ENCODE assay signal across 8 cellular contexts in genomic region chr19:18317998-18318800, GRCh38. TPM values are rescaled to one million over a fixed set of nuclear protein-coding genes. Genes with fewer than 3 reads are reported as not detected.
DNase-seq lines count a peak whose midpoint lies in the region; ATAC-seq and TF ChIP-seq lines count a peak whose summit lies in the region.

No MANE protein-coding gene starts in this region.

- H4K20me1 ChIP-seq in mammary epithelial cell (ENCODE audit: insufficient read depth, low read length) = no peaks in the 10 kb centered on the region

- H3K27me3 ChIP-seq in mammary epithelial cell (ENCODE audit: insufficient read depth, low read length) (no peaks in the 10 kb centered on the region), mesenchymal stem cell (ENCODE audit: control insufficient read depth in 1 of 2, insufficient read depth in 1 of 2, low read length in 2 of 2) (no peaks in the 10 kb centered on the region), uterus (no peaks in the 10 kb centered on the region)

- CTCF ChIA-PET in MCF 10A (lab: Yijun Ruan, JAX) (interaction anchor here (0.6 to 1.1 kb wide), 4 partner anchors 10 to 81 kb away, joined by 3 to 4 read pairs (median 4); no protein-coding TSS in a partner anchor), mammary epithelial cell (lab: Charles Lee; ENCODE audit: low non-redundant PET) (no interaction called here)

- H3K79me2 ChIP-seq in mammary epithelial cell (ENCODE audit: insufficient read depth, low read length) = peaks cover 49% of the 10 kb centered on the region

- intact Hi-C loops in MCF 10A (cut with micrococcal nuclease) (no loop called here), mammary epithelial cell (cut with micrococcal nuclease) (no loop called here), uterus (cut with DNase I; ENCODE audit: low total_unique reads) (no loop called here)

- in situ Hi-C loops in mammary epithelial cell (cut with MboI; ENCODE audit: low sequenced_read_pairs in 2 of 2) = no loop called here

- no peak overlapping the region for H2BK5ac ChIP-seq in mesenchymal stem cell (ENCODE audit: low read depth, low read length, poor library complexity, severe bottlenecking)

- POLR2A ChIA-PET in MCF 10A (lab: Yijun Ruan, JAX) = interaction anchor here (0.6 to 5.2 kb wide), 3 partner anchors 17 to 38 kb away, joined by 3 to 175 read pairs (median 3); partner anchors contain the start of gene JUND

- H3K9me3 Mint-ChIP-seq in MCF 10A (ENCODE audit: unreplicated experiment) = no peaks in the 10 kb centered on the region
- no peaks in the 10 kb centered on the region for H3K9me3 Mint-ChIP-seq in activated naive CD8-positive, alpha-beta T cell treated with anti-CD3 and anti-CD28 coated beads for 36 hours

- H3K4me3 Mint-ChIP-seq in MCF 10A (ENCODE audit: unreplicated experiment) = no peak overlapping the region
- peak overlapping the region; percentile 77 for H3K4me3 Mint-ChIP-seq in activated naive CD8-positive, alpha-beta T cell treated with anti-CD3 and anti-CD28 coated beads for 36 hours

- H3K36me3 Mint-ChIP-seq in MCF 10A (ENCODE audit: insufficient read depth, unreplicated experiment) = peaks cover 25% of the 10 kb centered on the region
- H3K36me3 Mint-ChIP-seq in activated naive CD8-positive, alpha-beta T cell treated with anti-CD3 and anti-CD28 coated beads for 36 hours = peaks cover 52% of the 10 kb centered on the region

- peak overlapping the region; percentile 19 for H4K91ac ChIP-seq in mesenchymal stem cell (ENCODE audit: low read length)

- H2BK120ac ChIP-seq in mesenchymal stem cell (ENCODE audit: low read depth, low read length) = no peak overlapping the region

- BruUV-seq in MCF 10A (replicated peaks; lab: Mats Ljungman, UMichigan) (no TSS peak), mammary epithelial cell (replicated peaks; lab: Mats Ljungman, UMichigan) (no TSS peak)

- H3K4me1 Mint-ChIP-seq in MCF 10A (ENCODE audit: insufficient read depth, unreplicated experiment) = peaks cover 24% of the 10 kb centered on the region
- peaks cover 43% of the 10 kb centered on the region for H3K4me1 Mint-ChIP-seq in activated naive CD8-positive, alpha-beta T cell treated with anti-CD3 and anti-CD28 coated beads for 36 hours

- peaks cover 8% of the 10 kb centered on the region for H3K4me1 ChIP-seq in mammary epithelial cell (ENCODE audit: insufficient read depth, low read length)
- H3K4me1 ChIP-seq in mesenchymal stem cell (ENCODE audit: control insufficient read depth, insufficient read depth, low read depth, low read length) = peaks cover 14% of the 10 kb centered on the region
- peaks cover 0 to 10% of the 10 kb centered on the region in 2 donors for H3K4me1 ChIP-seq in uterus

- no peaks in the 10 kb centered on the region for H3K27me3 Mint-ChIP-seq in MCF 10A (ENCODE audit: insufficient read depth, unreplicated experiment)
- H3K27me3 Mint-ChIP-seq in activated naive CD8-positive, alpha-beta T cell treated with anti-CD3 and anti-CD28 coated beads for 36 hours = no peaks in the 10 kb centered on the region

- H2AK5ac ChIP-seq in mesenchymal stem cell (ENCODE audit: low read length, severe bottlenecking) = no peak overlapping the region

- DNase-seq in MCF 10A (ENCODE audit: unreplicated experiment) (no peak), mammary epithelial cell (no peak), mesenchymal stem cell (no peak), uterus (no peak), islet precursor cell (no peak), kidney tubule cell (ENCODE audit: low spot score) (no peak)
- peak; percentile 54 for DNase-seq in activated naive CD8-positive, alpha-beta T cell treated with anti-CD3 and anti-CD28 coated beads for 36 hours

- dilution Hi-C loops in mammary epithelial cell (cut with HindIII; ENCODE audit: low sequenced_read_pairs) = no loop called here

- ATAC-seq in GM21381 (IDR thresholded peaks at IDR 0.05; ENCODE audit: unreplicated experiment) = no peak

- TF ChIP-seq POLR2A in uterus (IDR thresholded peaks at IDR 0.05) = no peak

- H3K4ac ChIP-seq in mesenchymal stem cell (ENCODE audit: low read depth in 1 of 2, low read length in 2 of 2) = peak overlapping the region; percentile 46 to 70

- TF ChIP-seq CTCF in MCF 10A (IDR thresholded peaks at IDR 0.05; ENCODE audit: unreplicated experiment) (no peak), mammary epithelial cell (conservative IDR thresholded peaks at IDR 0.05 in 1 of 2, IDR thresholded peaks at IDR 0.05 in 1 of 2; ENCODE audit: extremely low read depth in 1 of 2, insufficient read depth in 1 of 2, low read depth in 1 of 2, low read length in 2 of 2) (no peak), uterus (IDR thresholded peaks at IDR 0.05) (no peak)

- H3K36me3 ChIP-seq in mammary epithelial cell (ENCODE audit: insufficient read depth, low read length) = peaks cover 10% of the 10 kb centered on the region
- H3K36me3 ChIP-seq in mesenchymal stem cell (ENCODE audit: control insufficient read depth in 1 of 2, insufficient read depth in 2 of 2, low read depth in 1 of 2, low read length in 2 of 2) = peaks cover 14 to 31% of the 10 kb centered on the region in 2 experiments
- no peaks in the 10 kb centered on the region for H3K36me3 ChIP-seq in uterus

- peak overlapping the region; percentile 2 to 41 for H3K18ac ChIP-seq in mesenchymal stem cell (ENCODE audit: low read depth in 1 of 2, low read length in 2 of 2)

- H3K4me2 ChIP-seq in mammary epithelial cell (ENCODE audit: insufficient read depth, low read depth, low read length) (no peak overlapping the region), mesenchymal stem cell (ENCODE audit: low read length, poor library complexity, severe bottlenecking) (no peak overlapping the region)

- no peak overlapping the region for H3K23ac ChIP-seq in mesenchymal stem cell (ENCODE audit: low read length in 2 of 2)

- peak overlapping the region; percentile 56 for H4K8ac ChIP-seq in mesenchymal stem cell (ENCODE audit: low read length)

- WGBS in mammary epithelial cell (ENCODE audit: low coverage, missing lambda C conversion rate) = 85% methylated on average over 10 of the region's 15 CpGs
- WGBS in mesenchymal stem cell = 80% methylated on average over 13 of the region's 15 CpGs

- peak overlapping the region; percentile 6 to 84 for H2BK12ac ChIP-seq in mesenchymal stem cell (ENCODE audit: low read length in 2 of 2)

- H3K79me1 ChIP-seq in mesenchymal stem cell (replicated peaks; ENCODE audit: low read length, poor library complexity, severe bottlenecking) = peaks cover 24% of the 10 kb centered on the region

- H3K9me3 ChIP-seq in mammary epithelial cell (replicated peaks; ENCODE audit: insufficient read depth, low read length) (no peaks in the 10 kb centered on the region), mesenchymal stem cell (ENCODE audit: control insufficient read depth, low read length) (no peaks in the 10 kb centered on the region), uterus (no peaks in the 10 kb centered on the region)

- H3K27ac Mint-ChIP-seq in MCF 10A (ENCODE audit: low read depth, unreplicated experiment) = peak overlapping the region; percentile 16
- H3K27ac Mint-ChIP-seq in activated naive CD8-positive, alpha-beta T cell treated with anti-CD3 and anti-CD28 coated beads for 36 hours = peak overlapping the region; percentile 94

- H2BK15ac ChIP-seq in mesenchymal stem cell (ENCODE audit: low read depth, poor library complexity, severe bottlenecking) = peak overlapping the region; percentile 55

- H3K4me3 ChIP-seq in mammary epithelial cell (replicated peaks in 1 of 3; ENCODE audit: insufficient read depth in 1 of 3, low read depth in 2 of 3, low read length in 3 of 3) (no peak overlapping the region), mesenchymal stem cell (ENCODE audit: insufficient read depth in 1 of 2, low read depth in 1 of 2, low read length in 2 of 2) (no peak overlapping the region), uterus (no peak overlapping the region)

- H3K14ac ChIP-seq in mesenchymal stem cell (ENCODE audit: low read length in 2 of 2) = no peak overlapping the region

- H3K27ac ChIP-seq in mammary epithelial cell (ENCODE audit: insufficient read depth, low read depth, low read length) (no peak overlapping the region), mesenchymal stem cell (ENCODE audit: low read length, poor library complexity, severe bottlenecking) (no peak overlapping the region), uterus (peak overlapping the region; percentile 58 to 60)

- H2AFZ ChIP-seq in mammary epithelial cell (ENCODE audit: low read depth, low read length) (no peak overlapping the region), mesenchymal stem cell (ENCODE audit: low read depth, low read length) (no peak overlapping the region)

- H3K9ac ChIP-seq in mammary epithelial cell (ENCODE audit: insufficient read depth, low read length) (no peak overlapping the region), mesenchymal stem cell (ENCODE audit: low read length) (peak overlapping the region; percentile 38)

RNA-seq across cellular contexts. Expression of gene LSM4, which starts 4.7 kb away (rescaled TPM):
- total RNA-seq in MCF 10A (2022) (172 and 193 TPM in 2 replicates), mammary epithelial cell (100 to 1,000 TPM; 127 to 182 TPM), uterus (100 to 1,000 TPM in 1 of 4 donors, 10 to 100 TPM in 2, 1 to 10 TPM in 1; 8.8 to 120 (median 64.2) TPM)
- polyA plus RNA-seq in mammary epithelial cell = 215 TPM
- polyA minus RNA-seq in mammary epithelial cell = 63.3 TPM
- total RNA-seq in activated naive CD8-positive, alpha-beta T cell treated with anti-CD3 and anti-CD28 coated beads for 36 hours = 100 to 1,000 TPM; 419 to 435 TPM
- polyA plus RNA-seq in mesenchymal stem cell (2013, experiment 1 of 2) = 97.6 TPM
- 98.6 TPM for polyA plus RNA-seq in mesenchymal stem cell (2013, experiment 2 of 2)

RNA-seq across cellular contexts. Expression of gene PGPEP1, which starts 22.2 kb away (rescaled TPM):
- total RNA-seq in MCF 10A (2022) (6.5 and 11.9 TPM in 2 replicates), mammary epithelial cell (10 to 100 TPM; 16.3 to 18.7 TPM), uterus (10 to 100 TPM; 21.2 to 67.9 (median 38.1) TPM)
- polyA plus RNA-seq in mammary epithelial cell = 4.5 TPM
- polyA minus RNA-seq in mammary epithelial cell = 7.3 TPM
- total RNA-seq in activated naive CD8-positive, alpha-beta T cell treated with anti-CD3 and anti-CD28 coated beads for 36 hours = 10 to 100 TPM; 15.7 to 17.8 TPM
- polyA plus RNA-seq in mesenchymal stem cell (2013, experiment 1 of 2) = 69.3 TPM
- 64.4 TPM for polyA plus RNA-seq in mesenchymal stem cell (2013, experiment 2 of 2)

RNA-seq across cellular contexts. Expression of gene JUND, which starts 36.8 kb away (rescaled TPM):
- 120 and 123 TPM in 2 replicates for total RNA-seq in MCF 10A (2022)
- total RNA-seq in mammary epithelial cell = 10 to 100 TPM; 59.6 to 74.0 TPM
- polyA plus RNA-seq in mammary epithelial cell = 30.0 TPM
- 4.4 TPM for polyA minus RNA-seq in mammary epithelial cell
- total RNA-seq in activated naive CD8-positive, alpha-beta T cell treated with anti-CD3 and anti-CD28 coated beads for 36 hours = 100 to 1,000 TPM; 379 to 398 TPM
- 173 TPM for polyA plus RNA-seq in mesenchymal stem cell (2013, experiment 1 of 2)
- polyA plus RNA-seq in mesenchymal stem cell (2013, experiment 2 of 2) = 178 TPM
- total RNA-seq in uterus = 100 to 1,000 TPM; 152 to 386 (median 290) TPM

RNA-seq across cellular contexts. Expression of gene IQCN, which starts 43.9 kb away (rescaled TPM):
- total RNA-seq in MCF 10A (2022) = 0.26 and 0.42 TPM in 2 replicates
- under 1 TPM; 0.19 to 0.50 TPM for total RNA-seq in mammary epithelial cell
- polyA plus RNA-seq in mammary epithelial cell = 0.03 TPM
- polyA minus RNA-seq in mammary epithelial cell = not detected
- total RNA-seq in activated naive CD8-positive, alpha-beta T cell treated with anti-CD3 and anti-CD28 coated beads for 36 hours = under 1 TPM; 0.29 to 0.32 TPM
- 0.30 TPM for polyA plus RNA-seq in mesenchymal stem cell (2013, experiment 1 of 2)
- polyA plus RNA-seq in mesenchymal stem cell (2013, experiment 2 of 2) = 0.33 TPM
- 10 to 100 TPM in 1 of 4 donors, 1 to 10 TPM in 3; 1.0 to 41.1 (median 3.0) TPM for total RNA-seq in uterus

Comparison
In these comparisons a context has a peak if more than half of its experiments do, and no peak if none do; other contexts are left out.
1. H3K27ac ChIP-seq: peak in uterus (2 of 2); none in mammary epithelial cell (single experiment) and mesenchymal stem cell (single experiment).